Comparison of ENCODE assay signal across 1 cellular context in genomic region chr17:76270770-76271668, GRCh38.
TF ChIP-seq lines count a peak whose summit lies in the region.

No MANE protein-coding gene starts in this region.

TF ChIP-seq in HEK293, 187 proteins besides CTCF, POLR2A, EP300 and RAD21 (continued from another document):
- TF ChIP-seq ZBTB44 (tag by site-specific recombination; IDR thresholded peaks at IDR 0.05), result no peak
- TF ChIP-seq GLIS1 (tag by site-specific recombination; IDR thresholded peaks at IDR 0.05), result peak; percentile 56
- peak; percentile 19; the same call in 1 of the 2 replicates for TF ChIP-seq ZIC2 (tag by site-specific recombination; IDR thresholded peaks at IDR 0.05)
- TF ChIP-seq ZNF792 (tag by site-specific recombination; IDR thresholded peaks at IDR 0.05), result no peak
- no peak for TF ChIP-seq ZNF148 (tag by site-specific recombination; IDR thresholded peaks at IDR 0.05; ENCODE audit: borderline replicate concordance)
- no peak for TF ChIP-seq ZNF16 (tag by site-specific recombination; IDR thresholded peaks at IDR 0.05; ENCODE audit: low read depth)
- TF ChIP-seq ZNF600 (tag by site-specific recombination; IDR thresholded peaks at IDR 0.05), result 0 out of 2 replicates have a peak, but pooled peaks have one; percentile 14
- no peak for TF ChIP-seq ZNF560 (tag by site-specific recombination; IDR thresholded peaks at IDR 0.05; ENCODE audit: borderline replicate concordance)
- TF ChIP-seq ZSCAN18 (tag by site-specific recombination; IDR thresholded peaks at IDR 0.05), result no peak
- TF ChIP-seq ZNF221 (tag by site-specific recombination; IDR thresholded peaks at IDR 0.05; ENCODE audit: borderline replicate concordance), result no peak
- no peak for TF ChIP-seq ZNF624 (tag by site-specific recombination; IDR thresholded peaks at IDR 0.05)
